8 cellular contexts compared by ENCODE assay signal in genomic region chr19:17556995-17557394, GRCh38. TPM values are rescaled to one million over a fixed set of nuclear protein-coding genes. Genes with fewer than 3 reads are reported as not detected.
DNase-seq lines count a peak whose midpoint lies in the region; ATAC-seq, FAIRE-seq and TF ChIP-seq lines count a peak whose summit lies in the region.
"Had no signal": no experiment of that assay in that cellular context is flagged by ENCODE, and none has a peak within 500 bp of the region (broad histone marks: within the 10 kb centered on the region; RNA-seq: fewer than 3 reads in every experiment).

No MANE protein-coding gene starts in this region.

- H3K9ac ChIP-seq in endothelial cell of umbilical vein (replicated peaks; ENCODE audit: extremely low read depth, insufficient read depth, low read length) = peak overlapping the region; percentile 69
- H3K9ac ChIP-seq in rectal smooth muscle tissue (ENCODE audit: low read length) = no peak overlapping the region

- no TSS peak for BruUV-seq in endothelial cell of umbilical vein (replicated peaks; lab: Mats Ljungman, UMichigan)

- no peak for ATAC-seq in left colon
- ATAC-seq in HG03378 (IDR thresholded peaks at IDR 0.05; ENCODE audit: unreplicated experiment) = no peak

- peaks cover 22% of the 10 kb centered on the region for H3K79me2 ChIP-seq in endothelial cell of umbilical vein (ENCODE audit: control insufficient read depth, insufficient read depth, low read length)

- H4K20me1 ChIP-seq in endothelial cell of umbilical vein (replicated peaks; ENCODE audit: control insufficient read depth, extremely low read depth, insufficient read depth, low read length) = no peaks in the 10 kb centered on the region

- H3K27ac ChIP-seq in RWPE1 = peak overlapping the region; percentile 96
- peak overlapping the region; percentile 81 for H3K27ac ChIP-seq in endothelial cell of umbilical vein (ENCODE audit: insufficient read depth, low read depth, low read length)
- no peak overlapping the region for H3K27ac ChIP-seq in rectal smooth muscle tissue (ENCODE audit: low read depth, low read length)

- FAIRE-seq in endothelial cell of umbilical vein (lab: Jason Lieb, UNC) = no peak

- no peaks in the 10 kb centered on the region for H3K9me1 ChIP-seq in endothelial cell of umbilical vein (replicated peaks; ENCODE audit: control insufficient read depth, extremely low read depth, insufficient read depth, low read length)

- H3K4me3 ChIP-seq in GM12864 (ENCODE audit: low read depth, low read length) (peak overlapping the region; percentile 97; the same call in 1 of the 2 replicates), endothelial cell of umbilical vein (replicated peaks in 1 of 3; ENCODE audit: insufficient read depth in 1 of 3, low read depth in 1 of 3, low read length in 3 of 3) (peak overlapping the region in 2 of 3 experiments; percentile 89 to 92), rectal smooth muscle tissue (ENCODE audit: low read length) (peak overlapping the region; percentile 75)

- intact Hi-C loops in endothelial cell of umbilical vein (cut with micrococcal nuclease) (loop anchor here (10.0 kb wide), 1 partner anchor 152 kb away; the partner anchor contains the start of gene BST2), left colon (cut with DNase I, micrococcal nuclease) (no loop called here)

- no peak for TF ChIP-seq POLR2A in endothelial cell of umbilical vein (IDR thresholded peaks at IDR 0.05; ENCODE audit: low read depth, low read length)

- no peak for TF ChIP-seq CTCF in GM12864 (IDR thresholded peaks at IDR 0.05; ENCODE audit: low read depth, low read length, missing control alignments)
- TF ChIP-seq CTCF in RWPE1 (conservative IDR thresholded peaks at IDR 0.05; ENCODE audit: low read depth) = no peak
- no peak for TF ChIP-seq CTCF in endothelial cell of umbilical vein (IDR thresholded peaks at IDR 0.05; ENCODE audit: extremely low read depth in 1 of 2, insufficient read depth in 1 of 2, low read depth in 1 of 2, low read length in 2 of 2)

- dilution Hi-C loops in endothelial cell of umbilical vein (cut with MboI; ENCODE audit: extremely low pct_ligation_motif_present, low sequenced_read_pairs) = no loop called here

- H2AFZ ChIP-seq in endothelial cell of umbilical vein (ENCODE audit: low read depth, low read length) = no peak overlapping the region

- no peak for DNase-seq in GM12864 (ENCODE audit: low read depth)
- DNase-seq in RWPE1 (ENCODE audit: low spot score) = no peak
- DNase-seq in endothelial cell of umbilical vein (ENCODE audit: low read depth, low spot score) = no peak
- no peak for DNase-seq in left colon
- DNase-seq in SIG-M5 (lab: John Stamatoyannopoulos, UW) = no peak
- DNase-seq: NCI-H187 treated with DMSO at 0.1 percent for 48 hours had no signal

- H3K36me3 ChIP-seq in endothelial cell of umbilical vein (ENCODE audit: control insufficient read depth in 2 of 2, extremely low read depth in 1 of 2, insufficient read depth in 2 of 2, low read length in 2 of 2) (peaks cover 6 to 20% of the 10 kb centered on the region in 2 experiments), rectal smooth muscle tissue (ENCODE audit: control insufficient read depth, insufficient read depth, low read length) (peaks cover 15% of the 10 kb centered on the region)

- CTCF ChIA-PET in RWPE1 (lab: Yijun Ruan, JAX) (interaction anchor here (0.7 kb wide), 1 partner anchor 50 kb away, joined by 3 read pairs; no protein-coding TSS in a partner anchor), endothelial cell of umbilical vein (lab: Charles Lee) (interaction anchor here (1.1 to 1.3 kb wide), 6 partner anchors 17 to 61 kb away, joined by 3 to 9 read pairs (median 6); partner anchors contain the start of gene PGLS)

- POLR2A ChIA-PET in RWPE1 (lab: Yijun Ruan, JAX; ENCODE audit: low non-redundant PET) = no interaction called here
- POLR2A ChIA-PET in endothelial cell of umbilical vein (lab: Charles Lee) = no interaction called here

- no peaks in the 10 kb centered on the region for H3K9me3 ChIP-seq in endothelial cell of umbilical vein (replicated peaks; ENCODE audit: control insufficient read depth, insufficient read depth, low read length)

- H3K27me3 ChIP-seq in endothelial cell of umbilical vein (ENCODE audit: control insufficient read depth in 2 of 2, insufficient read depth in 2 of 2, low read length in 2 of 2) (no peaks in the 10 kb centered on the region), rectal smooth muscle tissue (ENCODE audit: control insufficient read depth, insufficient read depth, low read length) (no peaks in the 10 kb centered on the region)

- peaks cover 46% of the 10 kb centered on the region for H3K4me1 ChIP-seq in endothelial cell of umbilical vein (ENCODE audit: control insufficient read depth, extremely low read depth, insufficient read depth, low read length)
- H3K4me1 ChIP-seq in rectal smooth muscle tissue (ENCODE audit: control insufficient read depth, insufficient read depth, low read length) = no peaks in the 10 kb centered on the region

- H3K4me2 ChIP-seq in endothelial cell of umbilical vein (ENCODE audit: insufficient read depth, low read length) = peak overlapping the region; percentile 88

TF ChIP-seq in endothelial cell of umbilical vein, 7 proteins besides CTCF, POLR2A, EP300 and RAD21:
- TF ChIP-seq GATA2 (IDR thresholded peaks at IDR 0.05; ENCODE audit: insufficient read depth, insufficient read length, low read depth, low read length) = no peak
- TF ChIP-seq MAX (IDR thresholded peaks at IDR 0.05; ENCODE audit: insufficient read depth, insufficient read length) = no peak
- no peak for TF ChIP-seq EZH2 (IDR thresholded peaks at IDR 0.05; ENCODE audit: borderline replicate concordance, low read depth, low read length, severe bottlenecking)
- no peak for TF ChIP-seq MYC (IDR thresholded peaks at IDR 0.05; ENCODE audit: low read depth, low read length)
- no peak for TF ChIP-seq POLR2AphosphoS5 (IDR thresholded peaks at IDR 0.05; ENCODE audit: insufficient read depth, low read depth, low read length)
- no peak for TF ChIP-seq FOS (IDR thresholded peaks at IDR 0.05; ENCODE audit: borderline replicate concordance, insufficient read depth, low read length)
- no peak for TF ChIP-seq JUN (IDR thresholded peaks at IDR 0.05; ENCODE audit: borderline replicate concordance, insufficient read depth, insufficient read length, low read depth)

RNA-seq across cellular contexts. Expression of gene COLGALT1, which starts 1.5 kb away (rescaled TPM):
- total RNA-seq in endothelial cell of umbilical vein (240 and 263 TPM in 2 replicates), left colon (10 to 100 TPM; 48.3 to 53.3 TPM)
- 355 and 406 TPM in 2 replicates for polyA plus RNA-seq in endothelial cell of umbilical vein
- 190 and 205 TPM in 2 replicates for polyA plus RNA-seq in endothelial cell of umbilical vein (2011; cell fraction: cytosol; rRNA removed)
- polyA plus RNA-seq in endothelial cell of umbilical vein (2011; cell fraction: nucleus; rRNA removed) = 295 and 364 TPM in 2 replicates
- 145 and 196 TPM in 2 replicates for polyA plus RNA-seq in endothelial cell of umbilical vein (2012)
- polyA minus RNA-seq in endothelial cell of umbilical vein = 512 and 556 TPM in 2 replicates
- polyA minus RNA-seq in endothelial cell of umbilical vein (2011; cell fraction: cytosol; rRNA and poly(A)+ RNA removed) = 137 TPM
- 109 TPM in 2 replicates for polyA minus RNA-seq in endothelial cell of umbilical vein (2011; cell fraction: nucleus; rRNA and poly(A)+ RNA removed)

RNA-seq across cellular contexts. Expression of gene PGLS, which starts 45.5 kb away (rescaled TPM):
- total RNA-seq in endothelial cell of umbilical vein (99.2 and 110 TPM in 2 replicates), left colon (100 to 1,000 TPM in 1 of 2 donors, 10 to 100 TPM in 1; 89.8 to 100 TPM)
- 139 and 204 TPM in 2 replicates for polyA plus RNA-seq in endothelial cell of umbilical vein
- polyA plus RNA-seq in endothelial cell of umbilical vein (2011; cell fraction: cytosol; rRNA removed) = 71.7 and 96.7 TPM in 2 replicates
- 58.3 and 73.4 TPM in 2 replicates for polyA plus RNA-seq in endothelial cell of umbilical vein (2011; cell fraction: nucleus; rRNA removed)
- 54.4 and 108 TPM in 2 replicates for polyA plus RNA-seq in endothelial cell of umbilical vein (2012)
- 35.4 and 52.3 TPM in 2 replicates for polyA minus RNA-seq in endothelial cell of umbilical vein
- 107 TPM for polyA minus RNA-seq in endothelial cell of umbilical vein (2011; cell fraction: cytosol; rRNA and poly(A)+ RNA removed)
- 21.2 and 28.9 TPM in 2 replicates for polyA minus RNA-seq in endothelial cell of umbilical vein (2011; cell fraction: nucleus; rRNA and poly(A)+ RNA removed)
